ENCODE assay signal across 17 cellular contexts in genomic region chr18:676747-677544, GRCh38. TPM values are rescaled to one million over a fixed set of nuclear protein-coding genes. Genes with fewer than 3 reads are reported as not detected.
DNase-seq lines count a peak whose midpoint lies in the region; ATAC-seq and TF ChIP-seq lines count a peak whose summit lies in the region.
"Had no signal": no experiment of that assay in that cellular context is flagged by ENCODE, and none has a peak within 500 bp of the region (broad histone marks: within the 10 kb centered on the region; RNA-seq: fewer than 3 reads in every experiment).

No MANE protein-coding gene starts in this region.

- POLR2A ChIA-PET in activated CD4-positive, alpha-beta T cell treated with anti-CD3 and anti-CD28 coated beads for 36 hours (lab: Charles Lee) = no interaction called here

- no peak for ATAC-seq in activated CD4-positive, alpha-beta T cell treated with anti-CD3 and anti-CD28 coated beads for 36 hours
- ATAC-seq in GM18873 (IDR thresholded peaks at IDR 0.05; ENCODE audit: low FRiP score, unreplicated experiment) (peak; percentile 60), HG03159 (IDR thresholded peaks at IDR 0.05; ENCODE audit: unreplicated experiment) (peak; percentile 63), left lung (no peak)
- ATAC-seq: SK-N-SH treated with all-trans-retinoic acid at 6 μM for 48 hours had no signal

- CTCF ChIA-PET in activated CD4-positive, alpha-beta T cell treated with anti-CD3 and anti-CD28 coated beads for 36 hours (lab: Charles Lee) = interaction anchor here (0.6 kb wide), 1 partner anchor 156 kb away, joined by 3 read pairs; no protein-coding TSS in a partner anchor

- peaks cover 0 to 97% of the 10 kb centered on the region in 2 donors for H3K36me3 ChIP-seq in left lung

- intact Hi-C loops in activated CD4-positive, alpha-beta T cell treated with anti-CD3 and anti-CD28 coated beads, Interleukin-2, amount 10 ng/mL, durations not matched to agents 24 days and 14 days (cut with micrococcal nuclease) = no loop called here
- intact Hi-C loops in activated CD4-positive, alpha-beta T cell treated with anti-CD3 and anti-CD28 coated beads for 36 hours (cut with DNase I, micrococcal nuclease) = no loop called here
- intact Hi-C loops in left lung (cut with DNase I) = no loop called here

- peaks cover 67% of the 10 kb centered on the region for H3K36me3 Mint-ChIP-seq in activated CD4-positive, alpha-beta T cell treated with anti-CD3 and anti-CD28 coated beads, Interleukin-2, amount 10 ng/mL, durations not matched to agents 24 days and 14 days (ENCODE audit: low read depth)
- H3K36me3 Mint-ChIP-seq in activated CD4-positive, alpha-beta T cell treated with anti-CD3 and anti-CD28 coated beads for 36 hours (ENCODE audit: low read depth) = peaks cover 67% of the 10 kb centered on the region

- H3K4me1 ChIP-seq in left lung = no peaks in the 10 kb centered on the region
- H3K4me1 ChIP-seq: neural progenitor cell had no signal

- no peaks in the 10 kb centered on the region for H3K9me3 Mint-ChIP-seq in activated CD4-positive, alpha-beta T cell treated with anti-CD3 and anti-CD28 coated beads, Interleukin-2, amount 10 ng/mL, durations not matched to agents 24 days and 14 days
- H3K9me3 Mint-ChIP-seq in activated CD4-positive, alpha-beta T cell treated with anti-CD3 and anti-CD28 coated beads for 36 hours (ENCODE audit: low read depth) = no peaks in the 10 kb centered on the region
- H3K9me3 Mint-ChIP-seq: neural progenitor cell; stimulated activated effector memory CD8-positive, alpha-beta T cell treated with anti-CD3 and anti-CD28 coated beads, Interleukin-12 subunit alpha, Interleukin-12 subunit beta, amount 100 ng/mL, for 72 hours had no signal

- H3K9me3 ChIP-seq in left lung = no peaks in the 10 kb centered on the region
- H3K9me3 ChIP-seq: transverse colon had no signal

- no peaks in the 10 kb centered on the region for H3K27me3 ChIP-seq in left lung
- H3K27me3 ChIP-seq: neural progenitor cell, transverse colon had no signal

- TF ChIP-seq CTCF in left lung (IDR thresholded peaks at IDR 0.05) = no peak

- H3K4me3 ChIP-seq in left lung = no peak overlapping the region
- H3K4me3 ChIP-seq: neural progenitor cell, transverse colon had no signal

- no peaks in the 10 kb centered on the region for H3K27me3 Mint-ChIP-seq in activated CD4-positive, alpha-beta T cell treated with anti-CD3 and anti-CD28 coated beads, Interleukin-2, amount 10 ng/mL, durations not matched to agents 24 days and 14 days
- H3K27me3 Mint-ChIP-seq in activated CD4-positive, alpha-beta T cell treated with anti-CD3 and anti-CD28 coated beads for 36 hours = no peaks in the 10 kb centered on the region

- peaks cover 15% of the 10 kb centered on the region for H3K4me1 Mint-ChIP-seq in activated CD4-positive, alpha-beta T cell treated with anti-CD3 and anti-CD28 coated beads, Interleukin-2, amount 10 ng/mL, durations not matched to agents 24 days and 14 days
- H3K4me1 Mint-ChIP-seq in activated CD4-positive, alpha-beta T cell treated with anti-CD3 and anti-CD28 coated beads for 36 hours = peaks cover 6% of the 10 kb centered on the region
- H3K4me1 Mint-ChIP-seq: neural progenitor cell had no signal

- no peak overlapping the region for H3K4me3 Mint-ChIP-seq in activated CD4-positive, alpha-beta T cell treated with anti-CD3 and anti-CD28 coated beads, Interleukin-2, amount 10 ng/mL, durations not matched to agents 24 days and 14 days
- no peak overlapping the region for H3K4me3 Mint-ChIP-seq in activated CD4-positive, alpha-beta T cell treated with anti-CD3 and anti-CD28 coated beads for 36 hours
- H3K4me3 Mint-ChIP-seq: neural progenitor cell; stimulated activated effector memory CD8-positive, alpha-beta T cell treated with anti-CD3 and anti-CD28 coated beads, Interleukin-12 subunit alpha, Interleukin-12 subunit beta, amount 100 ng/mL, for 72 hours had no signal

- H3K27ac ChIP-seq in caudate nucleus (ENCODE audit: low read depth, low read length) = peak overlapping the region; percentile 74
- H3K27ac ChIP-seq in left lung = no peak overlapping the region
- H3K27ac ChIP-seq: epithelial cell of prostate, neural progenitor cell, transverse colon had no signal

- no peak for DNase-seq in activated CD4-positive, alpha-beta T cell treated with anti-CD3 and anti-CD28 coated beads, Interleukin-2, amount 10 ng/mL, durations not matched to agents 24 days and 14 days
- DNase-seq in activated CD4-positive, alpha-beta T cell treated with anti-CD3 and anti-CD28 coated beads for 36 hours = no peak
- no peak for DNase-seq in caudate nucleus (lab: John Stamatoyannopoulos, UW)
- DNase-seq in effector CD4-positive, alpha-beta T cell = no peak
- no peak for DNase-seq in UCSD-AML1 (lab: John Stamatoyannopoulos, UW; ENCODE audit: unreplicated experiment)
- no peak for DNase-seq in left lung
- DNase-seq: foreskin melanocyte; GF-D8; NCI-H1417 treated with DMSO at 0.1 percent for 48 hours; stimulated activated CD4-positive, alpha-beta T cell treated with anti-CD3 and anti-CD28 coated beads, Interleukin-12 subunit alpha, Interleukin-12 subunit beta, amount 100 ng/mL, for 4 hours; transverse colon had no signal

- peak overlapping the region; percentile 39 for H3K27ac Mint-ChIP-seq in activated CD4-positive, alpha-beta T cell treated with anti-CD3 and anti-CD28 coated beads, Interleukin-2, amount 10 ng/mL, durations not matched to agents 24 days and 14 days
- no peak overlapping the region for H3K27ac Mint-ChIP-seq in activated CD4-positive, alpha-beta T cell treated with anti-CD3 and anti-CD28 coated beads for 36 hours
- H3K27ac Mint-ChIP-seq: neural progenitor cell had no signal

RNA-seq across cellular contexts. Expression of gene TYMS, which starts 19.5 kb away (rescaled TPM):
- 269 and 276 TPM in 2 replicates for total RNA-seq in activated CD4-positive, alpha-beta T cell treated with anti-CD3 and anti-CD28 coated beads, Interleukin-2, amount 10 ng/mL, durations not matched to agents 24 days and 14 days
- 100 to 1,000 TPM; 331 to 372 TPM for total RNA-seq in activated CD4-positive, alpha-beta T cell treated with anti-CD3 and anti-CD28 coated beads for 36 hours
- 10 to 100 TPM; 25.9 to 39.6 TPM for total RNA-seq in left lung

RNA-seq across cellular contexts. Expression of gene ENOSF1, which starts 35.5 kb away (rescaled TPM):
- 85.2 and 91.8 TPM in 2 replicates for total RNA-seq in activated CD4-positive, alpha-beta T cell treated with anti-CD3 and anti-CD28 coated beads, Interleukin-2, amount 10 ng/mL, durations not matched to agents 24 days and 14 days
- total RNA-seq in activated CD4-positive, alpha-beta T cell treated with anti-CD3 and anti-CD28 coated beads for 36 hours = 10 to 100 TPM; 92.6 to 97.4 TPM
- 10 to 100 TPM; 72.7 to 96.7 TPM for total RNA-seq in left lung

Comparison
In these comparisons a context has a peak if more than half of its experiments do, and no peak if none do; other contexts are left out.
1. ATAC-seq: peak in GM18873 (single experiment) and HG03159 (single experiment); none in activated CD4-positive, alpha-beta T cell treated with anti-CD3 and anti-CD28 coated beads for 36 hours (single experiment) and left lung (single experiment).